ENCODE assay signal across 34 cellular contexts in genomic region chr1:230156068-230156467, GRCh38.
DNase-seq lines count a peak whose midpoint lies in the region; TF ChIP-seq lines count a peak whose summit lies in the region.
"Had no signal": no experiment of that assay in that cellular context is flagged by ENCODE, and none has a peak within 500 bp of the region (broad histone marks: within the 10 kb centered on the region; RNA-seq: fewer than 3 reads in every experiment).

No MANE protein-coding gene starts in this region.

- H3K79me2 ChIP-seq in OCI-LY1 (ENCODE audit: insufficient read depth, low read length) = peaks cover 45% of the 10 kb centered on the region

- H3K9me3 Mint-ChIP-seq in activated T-cell treated with anti-CD3 and anti-CD28 coated beads, Interleukin-2, amount 50 U/mL, for 24 hours = no peaks in the 10 kb centered on the region
- no peaks in the 10 kb centered on the region for H3K9me3 Mint-ChIP-seq in nephron
- H3K9me3 Mint-ChIP-seq: activated naive CD4-positive, alpha-beta T cell treated with anti-CD3 and anti-CD28 coated beads for 36 hours; CD4-positive, CD25-positive, alpha-beta regulatory T cell; T-helper 1 cell treated with Interleukin-12 subunit alpha and Interleukin-12 subunit beta and Interleukin-4 antibody, amounts not matched to agents 30 μg/mL and 1 μg/mL, for 36 hours had no signal

- no peaks in the 10 kb centered on the region for H3F3A ChIP-seq in OCI-LY1 (ENCODE audit: insufficient read depth, low read length)

- H3K36me3 ChIP-seq in OCI-LY1 (ENCODE audit: insufficient read depth, low read length) (peaks cover 2% of the 10 kb centered on the region; the same call in 1 of the 2 replicates), testis (ENCODE audit: low read depth, missing control alignments) (no peaks in the 10 kb centered on the region)
- H3K36me3 ChIP-seq: colonic mucosa, pancreas, spleen, upper lobe of left lung had no signal

- H3K27me3 Mint-ChIP-seq in activated T-cell treated with anti-CD3 and anti-CD28 coated beads, Interleukin-2, amount 50 U/mL, for 24 hours = no peaks in the 10 kb centered on the region
- peaks cover 5% of the 10 kb centered on the region for H3K27me3 Mint-ChIP-seq in nephron (ENCODE audit: low read depth)
- H3K27me3 Mint-ChIP-seq: CD4-positive, CD25-positive, alpha-beta regulatory T cell had no signal

- H3K36me3 Mint-ChIP-seq in activated T-cell treated with anti-CD3 and anti-CD28 coated beads, Interleukin-2, amount 50 U/mL, for 24 hours (ENCODE audit: low read depth) = peaks cover 30% of the 10 kb centered on the region
- H3K36me3 Mint-ChIP-seq in nephron (ENCODE audit: low read depth) = peaks cover 6% of the 10 kb centered on the region

- H3K27ac Mint-ChIP-seq in activated T-cell treated with anti-CD3 and anti-CD28 coated beads, Interleukin-2, amount 50 U/mL, for 24 hours = peak overlapping the region; percentile 35
- H3K27ac Mint-ChIP-seq in nephron = peak overlapping the region; percentile 16 to 67 (median 17)
- H3K27ac Mint-ChIP-seq: nephron progenitor cell; T-helper 1 cell treated with Interleukin-12 subunit alpha and Interleukin-12 subunit beta and Interleukin-4 antibody, amounts not matched to agents 30 μg/mL and 1 μg/mL, for 36 hours had no signal

- H2AFZ ChIP-seq in OCI-LY1 (ENCODE audit: low read length) = no peak overlapping the region

- peak overlapping the region; percentile 15; the same call in 1 of the 2 replicates for H3K4me2 ChIP-seq in OCI-LY1 (ENCODE audit: low read length)

- WGBS in testis, 2 donors = 59 to 79% methylated on average over 4 of the region's 5 CpGs

- H3K27ac ChIP-seq in OCI-LY1 (ENCODE audit: low read depth, low read length, poor library complexity, severe bottlenecking) (peak overlapping the region; percentile 99), testis (peak overlapping the region; percentile 50 to 56)
- H3K27ac ChIP-seq: colonic mucosa, pancreas, spleen, upper lobe of left lung had no signal

- no peaks in the 10 kb centered on the region for H3K27me3 ChIP-seq in OCI-LY1 (ENCODE audit: insufficient read depth, low read length)
- H3K27me3 ChIP-seq in testis = no peaks in the 10 kb centered on the region
- H3K27me3 ChIP-seq: colonic mucosa, pancreas, spleen, upper lobe of left lung had no signal

- no peaks in the 10 kb centered on the region for H4K20me1 ChIP-seq in OCI-LY1 (ENCODE audit: insufficient read depth, low read length)

- DNase-seq in activated T-cell treated with anti-CD3 and anti-CD28 coated beads, Interleukin-2, amount 50 U/mL, for 24 hours = no peak
- no peak for DNase-seq in activated T-cell treated with anti-CD3 and anti-CD28 coated beads, Interleukin-2, amount 50 U/mL, for 1 hour
- no peak for DNase-seq in testis
- no peak for DNase-seq in GM20000 (ENCODE audit: low spot score)
- DNase-seq in central memory CD4-positive, alpha-beta T cell = no peak
- DNase-seq in NAMALWA (ENCODE audit: low spot score) = no peak
- DNase-seq: 8988T; activated CD8-positive, alpha-beta memory T cell treated with anti-CD3 and anti-CD28 coated beads, Interleukin-2, amount 50 U/mL, for 4 hours; activated naive CD4-positive, alpha-beta T cell treated with anti-CD3 and anti-CD28 coated beads for 36 hours; amygdala; Calu3; colonic mucosa; DMS79; effector CD4-positive, alpha-beta T cell; GDM1; hippocampal formation; IMR-90; mucosa of descending colon; NCI-H1092 treated with DMSO at 0.1 percent for 48 hours; NCI-H2029; NCI-H2227 treated with DMSO at 0.1 percent for 48 hours; NCI-H526; nephron progenitor cell; NK-92 treated with Interleukin-12 subunit alpha and Interleukin-12 subunit beta, amount 100 ng/mL, for 24 hours; pancreas; PC-3; spleen; stimulated activated CD8-positive, alpha-beta memory T cell treated with anti-CD3 and anti-CD28 coated beads, Interleukin-4, amount 100 ng/mL, for 48 hours; upper lobe of left lung had no signal

- H3K9ac ChIP-seq in OCI-LY1 (ENCODE audit: low read length) = no peak overlapping the region; the same call in 1 of the 2 replicates

- no peak for TF ChIP-seq POLR2A in testis (IDR thresholded peaks at IDR 0.05)

- intact Hi-C loops in testis (cut with DNase I; ENCODE audit: low total_unique reads) = no loop called here

- H3K4me3 ChIP-seq in OCI-LY1 (ENCODE audit: low read depth, low read length, poor library complexity, severe bottlenecking) (no peak overlapping the region), testis (no peak overlapping the region)
- H3K4me3 ChIP-seq: colonic mucosa, lung, mucosa of descending colon, pancreas, spleen, upper lobe of left lung had no signal

- peaks cover 68% of the 10 kb centered on the region for H3K4me1 Mint-ChIP-seq in activated T-cell treated with anti-CD3 and anti-CD28 coated beads, Interleukin-2, amount 50 U/mL, for 24 hours (ENCODE audit: low read depth)
- peaks cover 83% of the 10 kb centered on the region for H3K4me1 Mint-ChIP-seq in nephron

- H3K4me1 ChIP-seq in OCI-LY1 (ENCODE audit: insufficient read depth, low read length, severe bottlenecking) (peaks cover 91% of the 10 kb centered on the region), testis (peaks cover 53% of the 10 kb centered on the region)

- H3K9me2 ChIP-seq in OCI-LY1 (ENCODE audit: low read depth, low read length) = no peaks in the 10 kb centered on the region

- no peaks in the 10 kb centered on the region for H3K9me3 ChIP-seq in OCI-LY1 (ENCODE audit: low read length)
- H3K9me3 ChIP-seq in testis = no peaks in the 10 kb centered on the region
- H3K9me3 ChIP-seq: colonic mucosa, mucosa of descending colon, pancreas, spleen, upper lobe of left lung had no signal

- TF ChIP-seq CTCF in OCI-LY1 (IDR thresholded peaks at IDR 0.05; ENCODE audit: low read length) (no peak), nephron (IDR thresholded peaks at IDR 0.05; ENCODE audit: unreplicated experiment in 3 of 3) (no peak), testis (IDR thresholded peaks at IDR 0.05) (no peak), GM20000 (IDR thresholded peaks at IDR 0.05; ENCODE audit: extremely low read depth, missing control alignments) (no peak)

- no peak overlapping the region for H3K4me3 Mint-ChIP-seq in activated T-cell treated with anti-CD3 and anti-CD28 coated beads, Interleukin-2, amount 50 U/mL, for 24 hours
- no peak overlapping the region for H3K4me3 Mint-ChIP-seq in nephron
- H3K4me3 Mint-ChIP-seq: activated naive CD4-positive, alpha-beta T cell treated with anti-CD3 and anti-CD28 coated beads for 36 hours; nephron progenitor cell; T-helper 1 cell treated with Interleukin-12 subunit alpha and Interleukin-12 subunit beta and Interleukin-4 antibody, amounts not matched to agents 30 μg/mL and 1 μg/mL, for 36 hours had no signal
